ENCODE assay signal across 11 cellular contexts in the genomic region with DNA sequence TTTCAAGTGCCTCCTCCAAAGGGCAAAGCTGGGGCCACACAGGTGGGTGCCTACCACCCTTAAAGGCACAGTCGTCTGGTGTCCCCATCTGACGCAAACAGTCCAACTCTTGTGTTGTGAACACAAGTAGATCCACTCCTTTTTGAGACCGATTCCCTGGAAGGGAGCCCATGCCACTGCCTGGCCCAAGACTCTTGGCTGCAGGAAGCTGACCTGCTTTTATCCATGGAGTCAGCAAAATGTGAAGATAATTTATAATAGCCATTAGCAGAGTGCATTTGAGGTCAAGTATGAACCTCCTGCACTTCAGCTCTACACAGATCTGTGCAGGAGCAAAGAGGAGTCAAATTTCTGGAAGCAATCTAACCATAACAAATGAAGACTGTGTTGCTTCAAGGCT.
DNase-seq lines count a peak whose midpoint lies in the region; ATAC-seq, FAIRE-seq and TF ChIP-seq lines count a peak whose summit lies in the region.
"Had no signal": no experiment of that assay in that cellular context is flagged by ENCODE, and none has a peak within 500 bp of the region (broad histone marks: within the 10 kb centered on the region; RNA-seq: fewer than 3 reads in every experiment).

No MANE protein-coding gene starts in this region.

- H4K20me1 ChIP-seq in astrocyte (ENCODE audit: insufficient read depth, low read length), result no peaks in the 10 kb centered on the region

- peaks cover 6% of the 10 kb centered on the region for H3K27me3 Mint-ChIP-seq in astrocyte (ENCODE audit: low read depth, unreplicated experiment)

- no peak overlapping the region for H3K27ac ChIP-seq in astrocyte (ENCODE audit: low read depth, low read length)

- H3K9me3 Mint-ChIP-seq in astrocyte (ENCODE audit: unreplicated experiment), result no peaks in the 10 kb centered on the region

- H3K4me2 ChIP-seq in astrocyte (ENCODE audit: low read length), result no peak overlapping the region

- H3K4me3 ChIP-seq in astrocyte (ENCODE audit: insufficient read depth, low read depth, low read length), result no peak overlapping the region

- DNase-seq in G401 (ENCODE audit: low spot score), result peak; percentile 22
- DNase-seq in NCI-H187 (lab: John Stamatoyannopoulos, UW), result peak; percentile 39 to 77
- DNase-seq in astrocyte (ENCODE audit: low read depth), result peak; percentile 74
- DNase-seq in medulla oblongata (ENCODE audit: extremely low spot score), result peak; percentile 47
- DNase-seq in mucosa of gallbladder (ENCODE audit: low spot score), result no peak
- no peak for DNase-seq in iPS-NIHi11 (ENCODE audit: low spot score)
- DNase-seq: activated CD8-positive, alpha-beta memory T cell treated with anti-CD3 and anti-CD28 coated beads for 24 hours; activated effector memory CD4-positive, alpha-beta T cell treated with anti-CD3 and anti-CD28 coated beads, Interleukin-2, amount 50 U/mL, for 16 hours; islet precursor cell; trophoblast cell had no signal

- no peaks in the 10 kb centered on the region for H3K36me3 ChIP-seq in astrocyte (ENCODE audit: insufficient read depth, low read length)

- no peaks in the 10 kb centered on the region for H3K27me3 ChIP-seq in astrocyte (ENCODE audit: insufficient read depth, low read length)

- ATAC-seq in GM18519 (IDR thresholded peaks at IDR 0.05; ENCODE audit: low FRiP score, unreplicated experiment), result no peak

- peaks cover 5% of the 10 kb centered on the region for H3K4me1 Mint-ChIP-seq in astrocyte (ENCODE audit: low read depth, unreplicated experiment)

- in situ Hi-C loops in G401 (cut with HindIII; ENCODE audit: low sequenced_read_pairs), result no loop called here

- no peak overlapping the region for H3K27ac Mint-ChIP-seq in astrocyte (ENCODE audit: unreplicated experiment)

- no peak overlapping the region for H3K4me3 Mint-ChIP-seq in astrocyte (ENCODE audit: unreplicated experiment)

- no peaks in the 10 kb centered on the region for H3K79me2 ChIP-seq in astrocyte (ENCODE audit: insufficient read depth, low read length)

- peaks cover 1% of the 10 kb centered on the region for H3K36me3 Mint-ChIP-seq in astrocyte (ENCODE audit: low read depth, unreplicated experiment)

- no peak for TF ChIP-seq CTCF in astrocyte (IDR thresholded peaks at IDR 0.05; ENCODE audit: insufficient read depth, low read depth, low read length)

- peaks cover 26% of the 10 kb centered on the region for H3K4me1 ChIP-seq in astrocyte (ENCODE audit: insufficient read depth, low read length)

- FAIRE-seq in astrocyte (lab: Jason Lieb, UNC), result no peak

- H3K9me3 ChIP-seq in astrocyte (ENCODE audit: insufficient read depth, low read depth, low read length), result no peaks in the 10 kb centered on the region

- H2AFZ ChIP-seq in astrocyte (ENCODE audit: low read depth, low read length), result no peak overlapping the region

- H3K9ac ChIP-seq in astrocyte (ENCODE audit: low read length), result no peak overlapping the region

Comparison
In these comparisons a context has a peak if more than half of its experiments do, and no peak if none do; other contexts are left out.
1. DNase-seq: peak in G401 (single experiment), NCI-H187 (2 of 2), astrocyte (single experiment) and medulla oblongata (single experiment); none in mucosa of gallbladder (single experiment) and iPS-NIHi11 (single experiment).